13 cellular contexts compared by ENCODE assay signal in the genomic region with DNA sequence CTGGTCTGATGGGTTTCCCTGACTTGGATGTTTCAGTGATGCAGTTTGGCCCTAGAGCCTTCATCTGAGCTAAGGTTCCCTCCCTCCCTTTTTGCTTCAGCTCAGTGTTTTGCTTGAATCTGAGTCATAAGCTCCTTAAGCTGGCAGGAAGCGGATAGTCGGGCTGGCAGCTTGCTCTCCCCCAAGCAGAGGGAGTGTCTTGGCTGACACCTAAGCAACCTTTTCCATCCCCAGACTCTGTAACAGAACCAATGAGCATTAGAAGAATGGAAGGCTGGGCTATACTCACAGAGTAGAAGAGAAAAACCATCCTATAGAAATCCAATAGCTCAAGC.
DNase-seq lines count a peak whose midpoint lies in the region; ATAC-seq and TF ChIP-seq lines count a peak whose summit lies in the region.
"Had no signal": no experiment of that assay in that cellular context is flagged by ENCODE, and none has a peak within 500 bp of the region (broad histone marks: within the 10 kb centered on the region; RNA-seq: fewer than 3 reads in every experiment).

No MANE protein-coding gene starts in this region.

- POLR2A ChIA-PET in activated CD8-positive, alpha-beta T cell treated with anti-CD3 and anti-CD28 coated beads, Interleukin-2, amount 10 ng/mL, durations not matched to agents 7 days and 5 days (lab: Charles Lee), result no interaction called here

- H4K20me1 ChIP-seq in smooth muscle cell (ENCODE audit: low read depth) (no peaks in the 10 kb centered on the region), Karpas-422 (ENCODE audit: insufficient read depth, low read depth, low read length) (no peaks in the 10 kb centered on the region)

- H2AFZ ChIP-seq in smooth muscle cell (ENCODE audit: low read depth), result no peak overlapping the region
- no peak overlapping the region for H2AFZ ChIP-seq in Karpas-422 (ENCODE audit: low read length)

- no peak overlapping the region for H3K4me3 Mint-ChIP-seq in activated CD8-positive, alpha-beta T cell treated with anti-CD3 and anti-CD28 coated beads, Interleukin-2, amount 10 ng/mL, durations not matched to agents 7 days and 5 days
- H3K4me3 Mint-ChIP-seq: activated naive CD8-positive, alpha-beta T cell had no signal

- no peaks in the 10 kb centered on the region for H3K9me3 ChIP-seq in smooth muscle cell (replicated peaks; ENCODE audit: low read depth)
- no peaks in the 10 kb centered on the region for H3K9me3 ChIP-seq in Karpas-422 (ENCODE audit: low read length)
- H3K9me3 ChIP-seq: tibial artery had no signal

- no peak for TF ChIP-seq CTCF in smooth muscle cell (IDR thresholded peaks at IDR 0.05; ENCODE audit: borderline replicate concordance, insufficient read depth, poor library complexity, severe bottlenecking)

- WGBS in smooth muscle cell (ENCODE audit: low lambda C conversion rate), result 0% methylated on average over 2 of the region's 2 CpGs

- H3K27me3 ChIP-seq in smooth muscle cell (ENCODE audit: low read depth) (no peaks in the 10 kb centered on the region), Karpas-422 (ENCODE audit: low read length) (no peaks in the 10 kb centered on the region)
- H3K27me3 ChIP-seq: tibial artery had no signal

- H3K79me2 ChIP-seq in smooth muscle cell (ENCODE audit: low read depth) (no peaks in the 10 kb centered on the region), Karpas-422 (ENCODE audit: low read length) (no peaks in the 10 kb centered on the region)

- H3K27ac ChIP-seq in smooth muscle cell (ENCODE audit: low read depth) (peak overlapping the region; percentile 95), Karpas-422 (ENCODE audit: low read length) (no peak overlapping the region)
- H3K27ac ChIP-seq: tibial artery, VCaP had no signal

- H3K4me1 ChIP-seq in smooth muscle cell (ENCODE audit: low read depth) (peaks cover 11% of the 10 kb centered on the region), Karpas-422 (ENCODE audit: low read length) (no peaks in the 10 kb centered on the region)

- peak overlapping the region; percentile 26 for H3K4me2 ChIP-seq in smooth muscle cell
- no peak overlapping the region for H3K4me2 ChIP-seq in Karpas-422 (ENCODE audit: low read depth, low read length, poor library complexity, severe bottlenecking)

- DNase-seq in H4 (ENCODE audit: low spot score) (peak; percentile 84), amniotic epithelial cell (ENCODE audit: low read depth) (peak; percentile 84), Right ventricle myocardium superior (peak; percentile 46), smooth muscle cell (lab: John Stamatoyannopoulos, UW; ENCODE audit: unreplicated experiment) (no peak), Karpas-422 (no peak), OCI-M1 (lab: John Stamatoyannopoulos, UW) (no peak)
- no peak for DNase-seq in activated CD8-positive, alpha-beta T cell treated with anti-CD3 and anti-CD28 coated beads, Interleukin-2, amount 10 ng/mL, durations not matched to agents 7 days and 5 days
- DNase-seq: NCI-H2227 treated with DMSO at 0.1 percent for 48 hours; stimulated activated CD4-positive, alpha-beta T cell treated with anti-CD3 and anti-CD28 coated beads, Interleukin-15, amount 100 ng/mL, for 24 hours had no signal

- no peaks in the 10 kb centered on the region for H3K4me1 Mint-ChIP-seq in activated CD8-positive, alpha-beta T cell treated with anti-CD3 and anti-CD28 coated beads, Interleukin-2, amount 10 ng/mL, durations not matched to agents 7 days and 5 days (ENCODE audit: low read depth)

- ATAC-seq in Right ventricle myocardium superior (ENCODE audit: poor library complexity) (peak; percentile 86), GM21786 (IDR thresholded peaks at IDR 0.05; ENCODE audit: unreplicated experiment) (no peak)
- no peak for ATAC-seq in activated CD8-positive, alpha-beta T cell treated with anti-CD3 and anti-CD28 coated beads, Interleukin-2, amount 10 ng/mL, durations not matched to agents 7 days and 5 days

- no peaks in the 10 kb centered on the region for H3K9me2 ChIP-seq in Karpas-422 (replicated peaks; ENCODE audit: insufficient read depth, low read length)

- intact Hi-C loops in Right ventricle myocardium superior (cut with DNase I), result no loop called here

- H3K27ac Mint-ChIP-seq in activated CD8-positive, alpha-beta T cell treated with anti-CD3 and anti-CD28 coated beads, Interleukin-2, amount 10 ng/mL, durations not matched to agents 7 days and 5 days, result no peak overlapping the region
- H3K27ac Mint-ChIP-seq: activated naive CD8-positive, alpha-beta T cell had no signal

- H3K4me3 ChIP-seq in smooth muscle cell, result no peak overlapping the region
- H3K4me3 ChIP-seq in Karpas-422 (ENCODE audit: low read length), result no peak overlapping the region
- H3K4me3 ChIP-seq: tibial artery had no signal

- peak overlapping the region; percentile 53 for H3K9ac ChIP-seq in smooth muscle cell (ENCODE audit: low read depth)
- no peak overlapping the region for H3K9ac ChIP-seq in Karpas-422 (ENCODE audit: low read length)

- no peaks in the 10 kb centered on the region for H3K36me3 ChIP-seq in smooth muscle cell (ENCODE audit: low read depth)
- no peaks in the 10 kb centered on the region for H3K36me3 ChIP-seq in Karpas-422 (ENCODE audit: insufficient read depth, low read length)
- H3K36me3 ChIP-seq: tibial artery had no signal

- CTCF ChIA-PET in activated CD8-positive, alpha-beta T cell treated with anti-CD3 and anti-CD28 coated beads, Interleukin-2, amount 10 ng/mL, durations not matched to agents 7 days and 5 days (lab: Charles Lee), result no interaction called here

- H3K27me3 Mint-ChIP-seq in activated CD8-positive, alpha-beta T cell treated with anti-CD3 and anti-CD28 coated beads, Interleukin-2, amount 10 ng/mL, durations not matched to agents 7 days and 5 days (ENCODE audit: low read depth), result no peaks in the 10 kb centered on the region

- no peaks in the 10 kb centered on the region for H3K36me3 Mint-ChIP-seq in activated CD8-positive, alpha-beta T cell treated with anti-CD3 and anti-CD28 coated beads, Interleukin-2, amount 10 ng/mL, durations not matched to agents 7 days and 5 days (ENCODE audit: low read depth)
- H3K36me3 Mint-ChIP-seq: activated naive CD8-positive, alpha-beta T cell had no signal

- H3F3A ChIP-seq in smooth muscle cell (ENCODE audit: low read depth), result peaks cover 13% of the 10 kb centered on the region

- H3K9me3 Mint-ChIP-seq in activated CD8-positive, alpha-beta T cell treated with anti-CD3 and anti-CD28 coated beads, Interleukin-2, amount 10 ng/mL, durations not matched to agents 7 days and 5 days (ENCODE audit: insufficient read depth), result no peaks in the 10 kb centered on the region

Comparison
In these comparisons a context has a peak if more than half of its experiments do, and no peak if none do; other contexts are left out.
1. DNase-seq: peak in H4 (single experiment), amniotic epithelial cell (single experiment) and Right ventricle myocardium superior (single experiment); none in smooth muscle cell (single experiment), activated CD8-positive, alpha-beta T cell treated with anti-CD3 and anti-CD28 coated beads, Interleukin-2, amount 10 ng/mL, durations not matched to agents 7 days and 5 days (single experiment), Karpas-422 (single experiment) and OCI-M1 (single experiment).